ENCODE assay signal across 10 cellular contexts in genomic region chrX:45788941-45789348, GRCh38.
DNase-seq lines count a peak whose midpoint lies in the region; ATAC-seq and TF ChIP-seq lines count a peak whose summit lies in the region.
"Had no signal": no experiment of that assay in that cellular context is flagged by ENCODE, and none has a peak within 500 bp of the region (broad histone marks: within the 10 kb centered on the region; RNA-seq: fewer than 3 reads in every experiment).

No MANE protein-coding gene starts in this region.

- H3K27ac ChIP-seq in AG04450 (ENCODE audit: low read depth, low read length) (peak overlapping the region; percentile 65), lower lobe of right lung (no peak overlapping the region)

- H3K4me3 ChIP-seq in AG04450 (ENCODE audit: low read depth, low read length) (no peak overlapping the region), lower lobe of right lung (no peak overlapping the region)

- H3K4me1 ChIP-seq in lower lobe of right lung = peaks cover 3% of the 10 kb centered on the region

- DNase-seq in AG04450 (ENCODE audit: low read depth, low spot score) (no peak), dermis microvascular lymphatic vessel endothelial cell (ENCODE audit: low read depth in 2 of 2) (peak; percentile 89 to 90), lower lobe of right lung (peak; percentile 51), activated gamma-delta T cell treated with Interleukin-2 at 50 U/mL for 16 hours (no peak), NCI-H526 (lab: John Stamatoyannopoulos, UW) (no peak), NCI-H2107 (lab: John Stamatoyannopoulos, UW) (no peak)
- DNase-seq: activated CD8-positive, alpha-beta memory T cell treated with anti-CD3 and anti-CD28 coated beads, Interleukin-2, amount 50 U/mL, for 4 hours; kidney glomerular epithelial cell had no signal

- H3K27me3 ChIP-seq in AG04450 (ENCODE audit: control insufficient read depth, insufficient read depth, low read length) (no peaks in the 10 kb centered on the region), lower lobe of right lung (ENCODE audit: low read depth) (no peaks in the 10 kb centered on the region)

- CTCF ChIA-PET in AG04450 (lab: Charles Lee) = interaction anchor here (1.4 to 1.8 kb wide), 2 partner anchors 13 to 587 kb away, joined by 4 read pairs; no protein-coding TSS in a partner anchor

- no peak for TF ChIP-seq RAD21 in Ishikawa (IDR thresholded peaks at IDR 0.05; ENCODE audit: low read depth)

- ATAC-seq in lower lobe of right lung (peak; percentile 52 to 57), GM21737 (IDR thresholded peaks at IDR 0.05; ENCODE audit: unreplicated experiment) (no peak)

- no peaks in the 10 kb centered on the region for H3K36me3 ChIP-seq in lower lobe of right lung

- intact Hi-C loops in lower lobe of right lung (cut with DNase I) = no loop called here

- POLR2A ChIA-PET in AG04450 (lab: Yijun Ruan, JAX) = interaction anchor here (0.6 to 1.0 kb wide), 2 partner anchors 14 to 17 kb away, joined by 3 read pairs; no protein-coding TSS in a partner anchor

- no peak for TF ChIP-seq EP300 in Ishikawa (IDR thresholded peaks at IDR 0.05; ENCODE audit: borderline replicate concordance)

- H3K9me3 ChIP-seq in AG04450 (ENCODE audit: control insufficient read depth, insufficient read depth, low read length) = peaks cover 2% of the 10 kb centered on the region; the same call in 1 of the 2 replicates
- no peaks in the 10 kb centered on the region for H3K9me3 ChIP-seq in lower lobe of right lung

- TF ChIP-seq CTCF in AG04450 (IDR thresholded peaks at IDR 0.05; ENCODE audit: low read depth, low read length) (no peak), lower lobe of right lung (IDR thresholded peaks at IDR 0.05) (no peak)

TF ChIP-seq in Ishikawa, 13 proteins besides CTCF, POLR2A, EP300 and RAD21:
- no peak for TF ChIP-seq NFIC (IDR thresholded peaks at IDR 0.05)
- no peak for TF ChIP-seq TAF1 (IDR thresholded peaks at IDR 0.05; ENCODE audit: low read depth)
- 0 out of 2 replicates have a peak, but pooled peaks have one; percentile 15 for TF ChIP-seq TCF12 (IDR thresholded peaks at IDR 0.05; ENCODE audit: low read depth)
- peak; percentile 69 for TF ChIP-seq MAX (IDR thresholded peaks at IDR 0.05)
- TF ChIP-seq REST (IDR thresholded peaks at IDR 0.05; ENCODE audit: low read depth) = no peak
- TF ChIP-seq EGR1 (IDR thresholded peaks at IDR 0.05) = peak; percentile 75; the same call in 1 of the 2 replicates
- no peak for TF ChIP-seq TEAD4 (IDR thresholded peaks at IDR 0.05)
- TF ChIP-seq CEBPB (IDR thresholded peaks at IDR 0.05) = no peak
- no peak for TF ChIP-seq ZBTB7A (IDR thresholded peaks at IDR 0.05; ENCODE audit: low read depth)
- no peak for TF ChIP-seq CREB1 (IDR thresholded peaks at IDR 0.05; ENCODE audit: low read depth)
- peak; percentile 24; the same call in 1 of the 2 replicates for TF ChIP-seq USF1 (IDR thresholded peaks at IDR 0.05)
- no peak for TF ChIP-seq YY1 (IDR thresholded peaks at IDR 0.05; ENCODE audit: low read depth)
- no peak for TF ChIP-seq FOXM1 (IDR thresholded peaks at IDR 0.05; ENCODE audit: borderline replicate concordance, low read depth)
TF ChIP-seq in Ishikawa: peak in this region for 4.

Comparison
In these comparisons a context has a peak if more than half of its experiments do, and no peak if none do; other contexts are left out.
1. DNase-seq: peak in dermis microvascular lymphatic vessel endothelial cell (2 of 2) and lower lobe of right lung (single experiment); none in AG04450 (single experiment), activated gamma-delta T cell treated with Interleukin-2 at 50 U/mL for 16 hours (single experiment), NCI-H526 (0 of 2) and NCI-H2107 (single experiment).